In genomic region chr2:168773719-168774521, GRCh38 we compare ENCODE assay signal across 8 cellular contexts. TPM values are rescaled to one million over a fixed set of nuclear protein-coding genes. Genes with fewer than 3 reads are reported as not detected.
DNase-seq lines count a peak whose midpoint lies in the region; ATAC-seq, FAIRE-seq and TF ChIP-seq lines count a peak whose summit lies in the region.

No MANE protein-coding gene starts in this region.

- H3K27me3 ChIP-seq in adrenal gland (no peaks in the 10 kb centered on the region), stomach (no peaks in the 10 kb centered on the region)

- no peak for TF ChIP-seq EP300 in stomach (IDR thresholded peaks at IDR 0.05)

- TF ChIP-seq CTCF in adrenal gland (IDR thresholded peaks at IDR 0.05) = peak; percentile 86 to 93 (median 90)
- TF ChIP-seq CTCF in stomach (IDR thresholded peaks at IDR 0.05) = peak in 5 of 7 experiments; percentile 69 to 84 (median 78)

- peak; percentile 78 for ATAC-seq in HG02798 (IDR thresholded peaks at IDR 0.05; ENCODE audit: poor library complexity, unreplicated experiment)

- no peaks in the 10 kb centered on the region for H3K36me3 ChIP-seq in adrenal gland (replicated peaks in 1 of 2)
- H3K36me3 ChIP-seq in stomach = peaks cover 0 to 34% (median 22%) of the 10 kb centered on the region in 4 donors

- H3K27ac ChIP-seq in adrenal gland (peak overlapping the region in 1 of 5 donors; percentile 37), stomach (no peak overlapping the region)

- H3K4me3 ChIP-seq in adrenal gland (no peak overlapping the region), stomach (no peak overlapping the region)

- DNase-seq in stimulated activated CD4-positive, alpha-beta T cell treated with anti-CD3 and anti-CD28 coated beads, Interleukin-1b, Interleukin-23, amount 100 ng/mL, for 48 hours = peak; percentile 27
- no peak for DNase-seq in stimulated activated CD4-positive, alpha-beta T cell treated with anti-CD3 and anti-CD28 coated beads, Interleukin-4, amount 100 ng/mL, for 1 hour
- DNase-seq in NCI-H446 (lab: John Stamatoyannopoulos, UW) (peak; percentile 9 to 78), adrenal gland (peak; percentile 76 to 88 (median 80)), inferior parietal cortex (ENCODE audit: extremely low spot score) (peak; percentile 63), stomach (peak; percentile 72), GM12892 (ENCODE audit: insufficient read length) (no peak)

- intact Hi-C loops in adrenal gland (cut with DNase I) (loop anchor here (5.0 to 10.0 kb wide), 3 partner anchors 71 to 148 kb away; no protein-coding TSS in a partner anchor), stomach (cut with DNase I; ENCODE audit: low total_unique reads) (no loop called here)

- WGBS in adrenal gland, 4 donors = 45 to 53% (median 50%) methylated on average over 9 of the region's 9 CpGs
- WGBS in stomach, 5 donors = 50 to 54% (median 50%) methylated on average over 9 of the region's 9 CpGs

- peaks cover 0 to 6% of the 10 kb centered on the region in 2 donors for H3K4me1 ChIP-seq in adrenal gland (replicated peaks in 1 of 2)
- no peaks in the 10 kb centered on the region for H3K4me1 ChIP-seq in stomach

- no peaks in the 10 kb centered on the region for H3K9me3 ChIP-seq in adrenal gland (replicated peaks in 1 of 3)
- H3K9me3 ChIP-seq in stomach = no peaks in the 10 kb centered on the region

- no peak for FAIRE-seq in GM12892 (lab: Jason Lieb, UNC)

- TF ChIP-seq POLR2A in adrenal gland (IDR thresholded peaks at IDR 0.05) (no peak), stomach (IDR thresholded peaks at IDR 0.05) (no peak), GM12892 (IDR thresholded peaks at IDR 0.05; ENCODE audit: low read depth, low read length) (no peak)

RNA-seq across cellular contexts. Expression of gene NOSTRIN, which starts 28.5 kb away (rescaled TPM):
- 10 to 100 TPM; 13.9 to 58.7 (median 33.0) TPM for total RNA-seq in adrenal gland
- polyA plus RNA-seq in adrenal gland = 10 to 100 TPM; 25.9 to 84.9 (median 49.9) TPM
- total RNA-seq in stomach = 10 to 100 TPM; 20.9 to 71.2 (median 50.8) TPM
- 100 to 1,000 TPM in 1 of 3 donors, 10 to 100 TPM in 2; 13.3 to 117 (median 48.1) TPM for polyA plus RNA-seq in stomach
- 0.66 TPM for polyA plus RNA-seq in GM12892 (2012; ENCODE audit: missing spikeins)

Comparison
In these comparisons a context has a peak if more than half of its experiments do, and no peak if none do; other contexts are left out.
1. DNase-seq: peak in stimulated activated CD4-positive, alpha-beta T cell treated with anti-CD3 and anti-CD28 coated beads, Interleukin-1b, Interleukin-23, amount 100 ng/mL, for 48 hours (single experiment), NCI-H446 (2 of 2), adrenal gland (7 of 7), inferior parietal cortex (single experiment) and stomach (single experiment); none in stimulated activated CD4-positive, alpha-beta T cell treated with anti-CD3 and anti-CD28 coated beads, Interleukin-4, amount 100 ng/mL, for 1 hour (single experiment) and GM12892 (single experiment).